Comparison of ENCODE assay signal across 16 cellular contexts in the genomic region with DNA sequence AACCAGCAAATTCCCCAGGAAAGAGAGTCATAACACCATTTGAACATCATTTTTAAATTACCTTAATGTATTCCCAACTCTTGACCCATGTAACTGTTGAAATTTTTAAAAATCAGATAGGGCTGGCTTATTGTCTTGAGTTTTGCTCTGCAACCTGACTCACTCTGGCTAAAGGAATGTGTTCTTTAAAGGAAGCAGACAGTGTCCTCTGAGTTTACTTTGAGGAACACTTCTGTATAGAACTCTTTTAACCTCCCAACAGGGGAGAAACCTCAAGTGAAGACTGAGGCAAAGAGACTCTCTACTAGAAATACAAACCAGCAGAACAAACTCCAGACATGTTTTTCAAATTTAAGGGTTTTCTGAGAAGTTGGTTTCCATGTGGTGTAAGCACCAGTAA.
"Had no signal": no experiment of that assay in that cellular context is flagged by ENCODE, and none has a peak within 500 bp of the region (broad histone marks: within the 10 kb centered on the region; RNA-seq: fewer than 3 reads in every experiment).

No MANE protein-coding gene starts in this region.

- H3K4me3 ChIP-seq: colonic mucosa, lower lobe of right lung, psoas muscle, right lobe of liver, thoracic aorta had no signal

- H3K4me1 ChIP-seq: colonic mucosa, lower lobe of right lung, psoas muscle, right lobe of liver had no signal

- DNase-seq: activated CD4-positive, CD25-positive, alpha-beta regulatory T cell treated with anti-CD3 and anti-CD28 coated beads, Interleukin-2, amount 50 U/mL, for 72 hours; activated naive CD4-positive, alpha-beta T cell treated with anti-CD3 and anti-CD28 coated beads for 36 hours; activated naive CD8-positive, alpha-beta T cell treated with anti-CD3 and anti-CD28 coated beads, Interleukin-2, amount 50 U/mL, for 24 hours; activated T-cell treated with anti-CD3 and anti-CD28 coated beads for 4 hours; caudate nucleus; colonic mucosa; immature natural killer cell; left cardiac atrium; lower lobe of right lung; nephron progenitor cell; psoas muscle; right lobe of liver; stimulated activated CD4-positive, alpha-beta T cell treated with anti-CD3 and anti-CD28 coated beads, Interleukin-1b, Interleukin-23, amount 100 ng/mL, for 48 hours; T-cell; T1000 had no signal

- H3K36me3 ChIP-seq: colonic mucosa, lower lobe of right lung, right lobe of liver, thoracic aorta had no signal

- H3K27ac ChIP-seq: colonic mucosa, lower lobe of right lung, psoas muscle, right lobe of liver, thoracic aorta had no signal

- H3K9me3 ChIP-seq: colonic mucosa, lower lobe of right lung, psoas muscle, right lobe of liver, thoracic aorta had no signal

- H3K27me3 ChIP-seq: colonic mucosa, right lobe of liver had no signal
